ENCODE assay signal across 1 cellular context in genomic region chr14:35403397-35404245, GRCh38.
TF ChIP-seq lines count a peak whose summit lies in the region.

No MANE protein-coding gene starts in this region.

TF ChIP-seq in GM12878, 131 proteins besides CTCF, POLR2A, EP300 and RAD21 (continued from another document and continues in another):
- peak; percentile 47 for TF ChIP-seq NKRF (conservative IDR thresholded peaks at IDR 0.05)
- no peak for TF ChIP-seq KAT2A (conservative IDR thresholded peaks at IDR 0.05; ENCODE audit: control insufficient read depth, low read depth, low read length)
- no peak for TF ChIP-seq CHD4 (IDR thresholded peaks at IDR 0.05)
- peak; percentile 99 for TF ChIP-seq RELA (IDR thresholded peaks at IDR 0.05; ENCODE audit: borderline replicate concordance, partially characterized antibody)
- TF ChIP-seq ZNF384 (IDR thresholded peaks at IDR 0.05; ENCODE audit: borderline replicate concordance, low read depth, low read length), result no peak
- TF ChIP-seq ZNF592 (IDR thresholded peaks at IDR 0.05), result no peak
- peak; percentile 87; the same call in 1 of the 2 replicates for TF ChIP-seq TBL1XR1 (IDR thresholded peaks at IDR 0.05; ENCODE audit: low read depth, low read length)
- TF ChIP-seq CBX5 (IDR thresholded peaks at IDR 0.05; ENCODE audit: low read depth), result peak; percentile 94
- no peak for TF ChIP-seq PML (IDR thresholded peaks at IDR 0.05; ENCODE audit: low read length)
- TF ChIP-seq NFIC (IDR thresholded peaks at IDR 0.05; ENCODE audit: low read depth, low read length), result 0 out of 2 replicates have a peak, but pooled peaks have one; percentile 21
- TF ChIP-seq POU2F2 (IDR thresholded peaks at IDR 0.05; ENCODE audit: borderline replicate concordance, low read depth, low read length), result peak; percentile 83; the same call in 2 of the 3 replicates
- TF ChIP-seq FOXK2 (IDR thresholded peaks at IDR 0.05), result no peak; the same call in 1 of the 2 replicates
- TF ChIP-seq HDAC2 (IDR thresholded peaks at IDR 0.05), result no peak
- TF ChIP-seq CHD2 (IDR thresholded peaks at IDR 0.05; ENCODE audit: borderline replicate concordance, low read depth, low read length), result peak; percentile 26; the same call in 1 of the 2 replicates
- peak; percentile 89 for TF ChIP-seq MLLT1 (IDR thresholded peaks at IDR 0.05)
- 0 out of 2 replicates have a peak, but pooled peaks have one; percentile 50 for TF ChIP-seq SMARCA5 (IDR thresholded peaks at IDR 0.05)
- TF ChIP-seq STAT3 (IDR thresholded peaks at IDR 0.05; ENCODE audit: low read depth, low read length), result no peak
- TF ChIP-seq ZZZ3 (IDR thresholded peaks at IDR 0.05; ENCODE audit: control insufficient read depth, insufficient read length, low read depth), result no peak
- TF ChIP-seq SRF (IDR thresholded peaks at IDR 0.05; ENCODE audit: low read depth in 2 of 2, low read length in 2 of 2), result peak in 1 of 2 experiments; percentile 15; a peak in 1 of 4 replicates
- TF ChIP-seq E2F8 (IDR thresholded peaks at IDR 0.05; ENCODE audit: low read depth, partially characterized antibody), result peak; percentile 38
- no peak for TF ChIP-seq TARDBP (IDR thresholded peaks at IDR 0.05; ENCODE audit: borderline replicate concordance)
- TF ChIP-seq MEF2B (IDR thresholded peaks at IDR 0.05; ENCODE audit: partially characterized antibody, poor library complexity, severe bottlenecking), result peak; percentile 49
- TF ChIP-seq NFXL1 (IDR thresholded peaks at IDR 0.05; ENCODE audit: borderline replicate concordance), result no peak
- TF ChIP-seq GABPA (IDR thresholded peaks at IDR 0.05; ENCODE audit: low read depth), result no peak
- TF ChIP-seq BHLHE40 (IDR thresholded peaks at IDR 0.05; ENCODE audit: borderline replicate concordance in 1 of 2, low read depth in 2 of 2, low read length in 1 of 2), result peak in 1 of 2 experiments; percentile 61; a peak in 1 of 4 replicates
- TF ChIP-seq CEBPB (IDR thresholded peaks at IDR 0.05; ENCODE audit: borderline replicate concordance in 1 of 2, low read depth in 2 of 2, low read length in 2 of 2), result peak; percentile 97 to 100
- TF ChIP-seq JUND (IDR thresholded peaks at IDR 0.05; ENCODE audit: low read depth, low read length), result 0 out of 2 replicates have a peak, but pooled peaks have one; percentile 8
- no peak for TF ChIP-seq TCF7 (IDR thresholded peaks at IDR 0.05; ENCODE audit: borderline replicate concordance)
- TF ChIP-seq CEBPZ (IDR thresholded peaks at IDR 0.05; ENCODE audit: low read depth, low read length), result no peak
- no peak; the same call in 1 of the 2 replicates for TF ChIP-seq ZNF207 (IDR thresholded peaks at IDR 0.05; ENCODE audit: borderline replicate concordance)
- TF ChIP-seq ATF3 (IDR thresholded peaks at IDR 0.05; ENCODE audit: borderline replicate concordance, extremely low read depth, low read depth, low read length), result no peak
- no peak for TF ChIP-seq RAD51 (IDR thresholded peaks at IDR 0.05)
- TF ChIP-seq ELK1 (IDR thresholded peaks at IDR 0.05; ENCODE audit: low read depth, low read length), result no peak; the same call in 1 of the 2 replicates
- TF ChIP-seq EED (IDR thresholded peaks at IDR 0.05; ENCODE audit: low read depth), result peak; percentile 87
- no peak for TF ChIP-seq RBBP5 (conservative IDR thresholded peaks at IDR 0.05)
- peak; percentile 75 for TF ChIP-seq NR2F1 (conservative IDR thresholded peaks at IDR 0.05)
- peak; percentile 77; the same call in 1 of the 2 replicates for TF ChIP-seq MEF2A (IDR thresholded peaks at IDR 0.05; ENCODE audit: insufficient read depth, low read depth, low read length)
- peak; percentile 90 for TF ChIP-seq NBN (IDR thresholded peaks at IDR 0.05)
- TF ChIP-seq REST (IDR thresholded peaks at IDR 0.05; ENCODE audit: low read depth, low read length), result 0 out of 2 replicates have a peak, but pooled peaks have one; percentile 42
- no peak for TF ChIP-seq FOS (IDR thresholded peaks at IDR 0.05; ENCODE audit: borderline replicate concordance, extremely low read depth, insufficient read length)
- TF ChIP-seq NFYA (IDR thresholded peaks at IDR 0.05; ENCODE audit: borderline replicate concordance, low read depth, low read length), result no peak
- TF ChIP-seq ATF7 (IDR thresholded peaks at IDR 0.05; ENCODE audit: low read depth), result peak; percentile 54; the same call in 1 of the 2 replicates
- peak; percentile 93 for TF ChIP-seq POLR2AphosphoS5 (IDR thresholded peaks at IDR 0.05; ENCODE audit: low read length)
- TF ChIP-seq SMAD5 (IDR thresholded peaks at IDR 0.05; ENCODE audit: low read depth), result no peak; the same call in none of the 2 replicates
